In the genomic region with DNA sequence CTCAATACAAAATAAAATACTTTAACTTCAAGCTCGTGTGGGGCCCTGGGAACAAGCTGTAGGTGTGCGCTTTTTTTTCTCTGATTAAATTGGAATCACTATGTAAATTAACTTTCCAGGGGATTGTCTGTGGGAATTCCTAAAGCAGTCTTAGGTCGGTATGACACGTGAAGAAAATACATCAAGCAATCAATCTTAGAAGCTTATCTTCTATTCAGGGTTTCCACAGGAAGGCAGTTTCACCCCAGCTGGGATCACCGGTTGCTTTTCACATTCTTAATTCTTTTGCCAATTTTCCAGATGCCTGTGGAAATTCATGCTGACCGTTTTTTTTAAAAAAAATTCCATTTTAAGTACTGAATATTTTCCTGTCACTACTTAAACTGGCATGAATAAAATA, we compare ENCODE assay signal across 1 cellular context.
TF ChIP-seq lines count a peak whose summit lies in the region.

No MANE protein-coding gene starts in this region.

TF ChIP-seq in endothelial cell of umbilical vein, 7 proteins besides CTCF, POLR2A, EP300 and RAD21:
- TF ChIP-seq EZH2 (IDR thresholded peaks at IDR 0.05; ENCODE audit: borderline replicate concordance, low read depth, low read length, severe bottlenecking), result no peak
- TF ChIP-seq, protein P1, sequence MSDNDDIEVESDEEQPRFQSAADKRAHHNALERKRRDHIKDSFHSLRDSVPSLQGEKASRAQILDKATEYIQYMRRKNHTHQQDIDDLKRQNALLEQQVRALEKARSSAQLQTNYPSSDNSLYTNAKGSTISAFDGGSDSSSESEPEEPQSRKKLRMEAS (IDR thresholded peaks at IDR 0.05; ENCODE audit: insufficient read depth, insufficient read length), result no peak
- TF ChIP-seq MYC (IDR thresholded peaks at IDR 0.05; ENCODE audit: low read depth, low read length), result no peak
- TF ChIP-seq GATA2 (IDR thresholded peaks at IDR 0.05; ENCODE audit: insufficient read depth, insufficient read length, low read depth, low read length), result no peak
- no peak for TF ChIP-seq FOS (IDR thresholded peaks at IDR 0.05; ENCODE audit: borderline replicate concordance, insufficient read depth, low read length)
- TF ChIP-seq JUN (IDR thresholded peaks at IDR 0.05; ENCODE audit: borderline replicate concordance, insufficient read depth, insufficient read length, low read depth), result no peak
- no peak for TF ChIP-seq POLR2AphosphoS5 (IDR thresholded peaks at IDR 0.05; ENCODE audit: insufficient read depth, low read depth, low read length)
TF ChIP-seq in endothelial cell of umbilical vein: peak in this region for 0.
